In genomic region chr7:76464959-76465358, GRCh38 we compare ENCODE assay signal across 1 cellular context. TPM values are rescaled to one million over a fixed set of nuclear protein-coding genes. Genes with fewer than 3 reads are reported as not detected.
"Had no signal": no experiment of that assay in that cellular context is flagged by ENCODE, and none has a peak within 500 bp of the region (broad histone marks: within the 10 kb centered on the region; RNA-seq: fewer than 3 reads in every experiment).

No MANE protein-coding gene starts in this region.

RNA-seq across cellular contexts. Expression of gene SSC4D, which starts 55.5 kb away (rescaled TPM):
- total RNA-seq: ascending aorta had no signal
